1 cellular context compared by ENCODE assay signal in the genomic region with DNA sequence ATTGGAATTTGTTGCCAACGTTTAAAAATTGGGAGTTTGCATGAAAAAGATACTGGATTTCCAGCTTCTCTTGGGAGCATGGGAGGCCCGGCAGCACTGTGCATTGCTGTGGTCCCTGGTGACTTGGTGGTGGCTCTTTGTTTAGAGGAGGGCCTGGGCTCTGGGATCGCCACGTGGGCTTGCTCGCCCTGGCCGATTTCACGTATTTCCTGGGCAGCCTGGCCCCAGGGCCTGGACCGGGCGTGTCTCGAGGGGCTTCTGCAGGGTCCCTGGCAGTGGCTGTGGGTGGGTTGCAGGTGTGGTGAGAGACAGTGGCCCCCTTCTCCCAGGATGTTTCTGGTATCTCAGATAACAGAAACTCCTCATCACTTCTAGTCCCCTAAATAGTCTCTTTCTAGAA.
TF ChIP-seq lines count a peak whose summit lies in the region.

No MANE protein-coding gene starts in this region.

TF ChIP-seq in H1, 55 proteins besides CTCF, POLR2A, EP300 and RAD21:
- no peak for TF ChIP-seq CBX8 (IDR thresholded peaks at IDR 0.05; ENCODE audit: borderline replicate concordance, low read depth, low read length)
- no peak for TF ChIP-seq CHD1 (IDR thresholded peaks at IDR 0.05; ENCODE audit: low read depth, low read length)
- TF ChIP-seq BACH1 (IDR thresholded peaks at IDR 0.05; ENCODE audit: low read length), result no peak
- TF ChIP-seq JUN (IDR thresholded peaks at IDR 0.05; ENCODE audit: low read depth, low read length), result no peak
- TF ChIP-seq TAF7 (optimal IDR thresholded peaks at IDR 0.05; ENCODE audit: borderline replicate concordance, low read depth, low read length), result no peak
- no peak for TF ChIP-seq ZNF274 (IDR thresholded peaks at IDR 0.05; ENCODE audit: borderline replicate concordance, extremely low read depth, low read length)
